ENCODE assay signal across 23 cellular contexts in the genomic region with DNA sequence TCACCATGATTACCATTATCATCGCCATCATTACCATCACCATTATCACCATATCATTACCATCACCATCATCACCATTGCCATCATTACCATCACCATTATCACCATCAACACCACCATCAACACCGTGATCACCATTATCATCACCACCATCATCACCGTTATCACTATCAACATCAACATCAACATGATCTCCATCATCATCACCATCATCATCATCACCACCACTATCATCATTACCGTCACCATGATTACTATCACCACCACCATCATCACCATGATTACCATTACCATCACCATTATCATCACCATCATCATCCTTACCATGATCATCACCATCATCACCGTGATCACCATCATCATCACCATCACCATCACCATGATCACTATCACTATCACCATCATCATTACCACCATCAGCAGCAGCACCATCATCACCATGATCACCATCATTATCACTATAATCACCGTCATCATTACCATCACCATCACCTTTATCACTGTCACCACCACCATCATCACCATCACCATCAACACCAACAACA.
DNase-seq lines count a peak whose midpoint lies in the region; ATAC-seq, FAIRE-seq and TF ChIP-seq lines count a peak whose summit lies in the region.
"Had no signal": no experiment of that assay in that cellular context is flagged by ENCODE, and none has a peak within 500 bp of the region (broad histone marks: within the 10 kb centered on the region; RNA-seq: fewer than 3 reads in every experiment).

No MANE protein-coding gene starts in this region.

- intact Hi-C loops in HepG2 (cut with micrococcal nuclease; ENCODE audit: unreplicated experiment) (no loop called here), right lobe of liver (cut with DNase I) (no loop called here), lower leg skin (cut with DNase I; ENCODE audit: low total_unique reads) (no loop called here)

- POLR2A ChIA-PET in HepG2 (lab: Yijun Ruan, JAX): no interaction called here

- no peak overlapping the region for H3K27ac ChIP-seq in HepG2 (ENCODE audit: extremely low read length, insufficient read depth, low read length)
- H3K27ac ChIP-seq in right lobe of liver: no peak overlapping the region
- no peak overlapping the region for H3K27ac ChIP-seq in neuronal stem cell (replicated peaks; ENCODE audit: low read length)
- H3K27ac ChIP-seq: 22Rv1; A549; BLaER1 treated with 17β-estradiol and CSF1 and Interleukin-3, amounts not matched to agents 10 nM and 100 nM; C4-2B had no signal

- no peak overlapping the region for H3K18ac ChIP-seq in neuronal stem cell (ENCODE audit: low read length)

- no peaks in the 10 kb centered on the region for H3K79me2 ChIP-seq in HepG2 (ENCODE audit: insufficient read depth, low read length)

- no peaks in the 10 kb centered on the region for H3K36me3 Mint-ChIP-seq in endothelial cell (ENCODE audit: low read depth, unreplicated experiment)
- H3K36me3 Mint-ChIP-seq: CD8-positive, alpha-beta T cell had no signal

- DNase-seq in HepG2 (ENCODE audit: low spot score) (no peak), right lobe of liver (no peak), bronchial epithelial cell (ENCODE audit: low read depth) (no peak), neuronal stem cell (ENCODE audit: low spot score) (no peak), lower leg skin (ENCODE audit: low spot score in 2 of 2) (no peak), endothelial cell (ENCODE audit: low spot score) (no peak)
- DNase-seq: AML-193; Caco-2; Calu3; CD8-positive, alpha-beta T cell; DMS79 treated with DMSO at 0.1 percent for 48 hours; GF-D8 had no signal

- FAIRE-seq in HepG2 (lab: Jason Lieb, UNC) (no peak), bronchial epithelial cell (lab: Jason Lieb, UNC) (peak; percentile 90)
- FAIRE-seq: A549, D721Med, G401.6, GM12891, GM19239 had no signal

- no peak overlapping the region for H2BK12ac ChIP-seq in neuronal stem cell (ENCODE audit: low read length)

- no peak overlapping the region for H3K27ac Mint-ChIP-seq in endothelial cell (ENCODE audit: unreplicated experiment)
- H3K27ac Mint-ChIP-seq: B cell; CD4-positive, alpha-beta T cell; CD8-positive, alpha-beta T cell had no signal

- CTCF ChIA-PET in HepG2 (lab: Yijun Ruan, JAX; ENCODE audit: low intra/inter-chr PET ratio, low total read pairs): no interaction called here

- no peak overlapping the region for H2BK5ac ChIP-seq in neuronal stem cell (ENCODE audit: low read length)

- TF ChIP-seq POLR2A in HepG2 (IDR thresholded peaks at IDR 0.05; ENCODE audit: insufficient read depth in 1 of 2, low read depth in 2 of 2, low read length in 2 of 2) (no peak), right lobe of liver (IDR thresholded peaks at IDR 0.05) (no peak), lower leg skin (IDR thresholded peaks at IDR 0.05) (no peak)

- H3K4me3 ChIP-seq in HepG2 (replicated peaks in 1 of 3; ENCODE audit: insufficient read depth in 1 of 3, low read depth in 2 of 3, low read length in 3 of 3): no peak overlapping the region
- H3K4me3 ChIP-seq in right lobe of liver: no peak overlapping the region
- H3K4me3 ChIP-seq in bronchial epithelial cell (ENCODE audit: low read depth, low read length): no peak overlapping the region
- H3K4me3 ChIP-seq in neuronal stem cell (ENCODE audit: low read length in 2 of 2): no peak overlapping the region
- H3K4me3 ChIP-seq in lower leg skin (ENCODE audit: low read depth, poor library complexity, severe bottlenecking): no peak overlapping the region
- H3K4me3 ChIP-seq: A549; BLaER1 treated with 17β-estradiol and CSF1 and Interleukin-3, amounts not matched to agents 10 nM and 100 nM had no signal

- H4K20me1 ChIP-seq in HepG2 (ENCODE audit: insufficient read depth, low read length): no peaks in the 10 kb centered on the region

- no peak overlapping the region for H3K14ac ChIP-seq in neuronal stem cell (ENCODE audit: low read length)

- H3K79me1 ChIP-seq in neuronal stem cell (ENCODE audit: low read depth, low read length): no peaks in the 10 kb centered on the region

- peak overlapping the region; percentile 80 for H4K91ac ChIP-seq in neuronal stem cell (ENCODE audit: low read depth, low read length, poor library complexity)

- H2AK5ac ChIP-seq in neuronal stem cell (ENCODE audit: low read depth, low read length): no peak overlapping the region

- no peak overlapping the region for H2BK15ac ChIP-seq in neuronal stem cell (ENCODE audit: low read length)

- H3K4ac ChIP-seq in neuronal stem cell (ENCODE audit: low read length): no peak overlapping the region

- no TSS peak for BruUV-seq in HepG2 (replicated peaks; lab: Mats Ljungman, UMichigan)

- in situ Hi-C loops in HepG2 (cut with HindIII; ENCODE audit: extremely low pct_ligation_motif_present, low pct_unique_long_range_greater_than_20kb): no loop called here

- H3K9ac ChIP-seq in HepG2 (ENCODE audit: insufficient read depth, low read depth, low read length) (no peak overlapping the region), neuronal stem cell (ENCODE audit: low read depth, low read length, poor library complexity) (peak overlapping the region; percentile 53)
- H3K9ac ChIP-seq: BLaER1 treated with 17β-estradiol and CSF1 and Interleukin-3, amounts not matched to agents 10 nM and 100 nM had no signal

- no peaks in the 10 kb centered on the region for H3K4me1 ChIP-seq in HepG2 (ENCODE audit: insufficient read depth, low read length)
- H3K4me1 ChIP-seq in right lobe of liver: no peaks in the 10 kb centered on the region
- H3K4me1 ChIP-seq in neuronal stem cell (ENCODE audit: control insufficient read depth in 2 of 2, insufficient read depth in 1 of 2, low read depth in 1 of 2, low read length in 2 of 2): peaks cover 0 to 11% of the 10 kb centered on the region in 2 donors
- H3K4me1 ChIP-seq: A549; BLaER1 treated with 17β-estradiol and CSF1 and Interleukin-3, amounts not matched to agents 10 nM and 100 nM; Caco-2 had no signal

- H3K27me3 ChIP-seq in HepG2 (ENCODE audit: control insufficient read depth in 1 of 2, insufficient read depth in 2 of 2, low read length in 2 of 2): peaks cover 4 to 56% of the 10 kb centered on the region in 2 experiments; a peak in 3 of 5 replicates
- H3K27me3 ChIP-seq in right lobe of liver: no peaks in the 10 kb centered on the region
- H3K27me3 ChIP-seq in bronchial epithelial cell (ENCODE audit: control insufficient read depth, insufficient read depth, low read length): no peaks in the 10 kb centered on the region
- peaks cover 0 to 1% (median 0%) of the 10 kb centered on the region in 3 experiments for H3K27me3 ChIP-seq in neuronal stem cell (ENCODE audit: control insufficient read depth in 3 of 3, insufficient read depth in 3 of 3, low read depth in 1 of 3, low read length in 3 of 3)
- H3K27me3 ChIP-seq: BLaER1 treated with 17β-estradiol and CSF1 and Interleukin-3, amounts not matched to agents 10 nM and 100 nM had no signal

- no peak for ATAC-seq in HepG2
- no peak for ATAC-seq in right lobe of liver
- no peak for ATAC-seq in GM18870 (IDR thresholded peaks at IDR 0.05; ENCODE audit: unreplicated experiment)
- ATAC-seq: A549; CD8-positive, alpha-beta T cell had no signal

- no peak overlapping the region for H3K4me3 Mint-ChIP-seq in endothelial cell (ENCODE audit: unreplicated experiment)
- H3K4me3 Mint-ChIP-seq: B cell; CD4-positive, alpha-beta T cell; CD8-positive, alpha-beta T cell had no signal

- H3K23ac ChIP-seq in neuronal stem cell (ENCODE audit: low read depth, low read length, poor library complexity): no peak overlapping the region

- TF ChIP-seq EP300 in HepG2 (IDR thresholded peaks at IDR 0.05; ENCODE audit: low read depth in 2 of 2, low read length in 2 of 2): no peak
- TF ChIP-seq EP300 in HepG2 (CRISPR knock-in tag; IDR thresholded peaks at IDR 0.05; ENCODE audit: borderline replicate concordance): no peak

- no peak for TF ChIP-seq CTCF in HepG2 (CRISPR knock-in tag; IDR thresholded peaks at IDR 0.05)
- no peak for TF ChIP-seq CTCF in right lobe of liver (IDR thresholded peaks at IDR 0.05)
- no peak for TF ChIP-seq CTCF in bronchial epithelial cell (IDR thresholded peaks at IDR 0.05; ENCODE audit: insufficient read depth, low read length, severe bottlenecking)
- no peak for TF ChIP-seq CTCF in lower leg skin (IDR thresholded peaks at IDR 0.05)
- TF ChIP-seq CTCF in endothelial cell (IDR thresholded peaks at IDR 0.05; ENCODE audit: unreplicated experiment): no peak

- H4K8ac ChIP-seq in neuronal stem cell (ENCODE audit: low read depth, low read length): no peak overlapping the region

- H3K36me3 ChIP-seq in HepG2 (replicated peaks in 1 of 2; ENCODE audit: control insufficient read depth in 1 of 2, insufficient read depth in 2 of 2, low read length in 2 of 2) (no peaks in the 10 kb centered on the region), right lobe of liver (no peaks in the 10 kb centered on the region), bronchial epithelial cell (ENCODE audit: control insufficient read depth, insufficient read depth, low read length) (no peaks in the 10 kb centered on the region), neuronal stem cell (replicated peaks in 1 of 2; ENCODE audit: control insufficient read depth in 2 of 2, insufficient read depth in 2 of 2, low read length in 2 of 2) (peaks cover 0 to 3% of the 10 kb centered on the region in 2 donors)
- H3K36me3 ChIP-seq: BLaER1 treated with 17β-estradiol and CSF1 and Interleukin-3, amounts not matched to agents 10 nM and 100 nM had no signal

- H3K4me2 ChIP-seq in HepG2 (ENCODE audit: low read depth, low read length): no peak overlapping the region
- H3K4me2 ChIP-seq in neuronal stem cell (ENCODE audit: insufficient read depth, low read length, poor library complexity, severe bottlenecking): no peak overlapping the region
- H3K4me2 ChIP-seq: A549; BLaER1 treated with 17β-estradiol and CSF1 and Interleukin-3, amounts not matched to agents 10 nM and 100 nM had no signal

- no peaks in the 10 kb centered on the region for H3K9me3 Mint-ChIP-seq in endothelial cell (ENCODE audit: unreplicated experiment)
- H3K9me3 Mint-ChIP-seq: CD4-positive, alpha-beta T cell; CD8-positive, alpha-beta T cell had no signal

- WGBS in HepG2 (ENCODE audit: low lambda C conversion rate): 6% methylated on average over 6 of the region's 6 CpGs
- WGBS in right lobe of liver (ENCODE audit: insufficient coverage, low coverage, low lambda C conversion rate, missing lambda C conversion rate): 85% methylated on average over 6 of the region's 6 CpGs
- WGBS in neuronal stem cell (ENCODE audit: extremely low coverage in 2 of 2, insufficient read length in 2 of 2, insufficient replicate concordance in 1 of 2), 2 donors: 100% methylated on average over 1 to 3 of the region's 6 CpGs
- 96 to 97% methylated on average over 6 of the region's 6 CpGs for WGBS in lower leg skin, 2 donors

- TF ChIP-seq RAD21 in HepG2 (CRISPR knock-in tag; IDR thresholded peaks at IDR 0.05): no peak

- no peaks in the 10 kb centered on the region for H3K27me3 Mint-ChIP-seq in endothelial cell (ENCODE audit: unreplicated experiment)
- H3K27me3 Mint-ChIP-seq: B cell had no signal

- H3K9me3 ChIP-seq in HepG2 (ENCODE audit: low read length) (no peaks in the 10 kb centered on the region), right lobe of liver (no peaks in the 10 kb centered on the region), neuronal stem cell (replicated peaks in 1 of 2; ENCODE audit: control insufficient read depth in 2 of 2, insufficient read depth in 1 of 2, low read depth in 1 of 2, low read length in 2 of 2) (peaks cover 0 to 8% of the 10 kb centered on the region in 2 donors)
- H3K9me3 ChIP-seq: A549, Caco-2 had no signal

- no peaks in the 10 kb centered on the region for H3K4me1 Mint-ChIP-seq in endothelial cell (ENCODE audit: unreplicated experiment)
- H3K4me1 Mint-ChIP-seq: B cell had no signal

- H2AFZ ChIP-seq in HepG2 (ENCODE audit: low read length) (no peak overlapping the region), neuronal stem cell (ENCODE audit: low read length) (no peak overlapping the region)

- H2BK120ac ChIP-seq in neuronal stem cell (ENCODE audit: low read depth, low read length): no peak overlapping the region
